ENCODE assay signal across 23 cellular contexts in the genomic region with DNA sequence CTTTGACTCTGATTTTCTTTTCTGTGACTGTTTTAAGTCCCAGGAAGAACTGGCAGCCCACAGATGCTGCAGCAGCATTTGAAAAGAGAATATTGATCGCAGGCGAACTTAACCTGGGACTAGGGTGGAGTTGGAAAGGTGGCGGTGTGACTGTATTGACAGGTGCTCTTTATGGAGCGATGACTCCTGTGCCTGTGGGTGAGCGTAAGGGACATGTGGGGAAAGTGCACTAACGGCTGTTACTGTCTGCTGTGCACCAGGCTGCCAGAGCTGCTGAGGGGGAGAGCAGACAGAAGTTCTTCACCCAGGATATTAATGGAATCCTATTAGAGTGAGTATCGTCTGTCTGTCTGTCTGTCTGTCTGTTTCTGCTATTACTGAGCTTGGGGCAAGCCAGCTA. TPM values are rescaled to one million over a fixed set of nuclear protein-coding genes. Genes with fewer than 3 reads are reported as not detected.
A peak's percentile ranks its signal among the peaks of the same experiment; 100 is the strongest.
DNase-seq lines count a peak whose midpoint lies in the region; ATAC-seq and TF ChIP-seq lines count a peak whose summit lies in the region.
"Had no signal": no experiment of that assay in that cellular context is flagged by ENCODE, and none has a peak within 500 bp of the region (broad histone marks: within the 10 kb centered on the region; RNA-seq: fewer than 3 reads in every experiment).

No MANE protein-coding gene starts in this region.

- intact Hi-C loops in left ventricle myocardium superior (cut with micrococcal nuclease): no loop called here
- intact Hi-C loops in ascending aorta (cut with DNase I): no loop called here

- POLR2A ChIA-PET in RWPE1 (lab: Yijun Ruan, JAX; ENCODE audit: low non-redundant PET): no interaction called here

- DNase-seq in NCI-H146 (lab: John Stamatoyannopoulos, UW): peak; percentile 28
- no peak for DNase-seq in NCI-H146 treated with DMSO at 0.1 percent for 48 hours (lab: John Stamatoyannopoulos, UW; ENCODE audit: unreplicated experiment)
- DNase-seq in NCI-H82 treated with DMSO at 0.1 percent for 48 hours (lab: John Stamatoyannopoulos, UW; ENCODE audit: unreplicated experiment): peak; percentile 25
- DNase-seq in left ventricle myocardium superior: no peak
- no peak for DNase-seq in progenitor cell of endocrine pancreas (ENCODE audit: low spot score, unreplicated experiment)
- DNase-seq in stimulated activated naive CD4-positive, alpha-beta T cell (lab: John Stamatoyannopoulos, UW): no peak
- DNase-seq in ascending aorta (ENCODE audit: low spot score in 2 of 2): no peak
- DNase-seq in RWPE1 (ENCODE audit: low spot score): no peak
- DNase-seq: activated CD4-positive, alpha-beta T cell treated with anti-CD3 and anti-CD28 coated beads, Interleukin-2, amount 10 ng/mL, durations not matched to agents 7 days and 5 days; activated naive CD4-positive, alpha-beta T cell treated with anti-CD3 and anti-CD28 coated beads, Interleukin-2, amount 10 ng/mL, durations not matched to agents 7 days and 5 days; activated T-cell treated with anti-CD3 and anti-CD28 coated beads, Interleukin-2, amount 50 U/mL, for 4 hours; colonic mucosa; effector memory CD8-positive, alpha-beta T cell; foreskin fibroblast; KBM-7; MG63; naive thymus-derived CD4-positive, alpha-beta T cell; NCI-H2081 treated with DMSO at 0.1 percent for 48 hours; NCI-H774; occipital lobe; stimulated activated CD4-positive, alpha-beta T cell treated with anti-CD3 and anti-CD28 coated beads, Interleukin-2, amount 100 ng/mL, for 24 hours had no signal

- peaks cover 22% of the 10 kb centered on the region for H3K36me3 Mint-ChIP-seq in progenitor cell of endocrine pancreas (ENCODE audit: insufficient read depth)

- no peaks in the 10 kb centered on the region for H3K9me3 ChIP-seq in ascending aorta
- H3K9me3 ChIP-seq: colonic mucosa, MG63 had no signal

- H3K27ac ChIP-seq in ascending aorta: no peak overlapping the region
- no peak overlapping the region for H3K27ac ChIP-seq in RWPE1
- H3K27ac ChIP-seq: 22Rv1, colonic mucosa, SK-N-MC had no signal

- H3K4me3 ChIP-seq in ascending aorta: no peak overlapping the region
- H3K4me3 ChIP-seq: colonic mucosa, MG63, SK-N-MC had no signal

- CTCF ChIA-PET in RWPE1 (lab: Yijun Ruan, JAX): no interaction called here

- peaks cover 23% of the 10 kb centered on the region for H3K4me1 Mint-ChIP-seq in progenitor cell of endocrine pancreas (ENCODE audit: low read depth)

- no peaks in the 10 kb centered on the region for H3K9me3 Mint-ChIP-seq in progenitor cell of endocrine pancreas (ENCODE audit: low read depth)
- H3K9me3 Mint-ChIP-seq: activated CD4-positive, alpha-beta T cell treated with anti-CD3 and anti-CD28 coated beads, Interleukin-2, amount 10 ng/mL, durations not matched to agents 7 days and 5 days; activated naive CD4-positive, alpha-beta T cell treated with anti-CD3 and anti-CD28 coated beads, Interleukin-2, amount 10 ng/mL, durations not matched to agents 7 days and 5 days; activated T-cell treated with anti-CD3 and anti-CD28 coated beads, Interleukin-2, amount 50 U/mL, for 4 hours; effector memory CD8-positive, alpha-beta T cell; naive thymus-derived CD4-positive, alpha-beta T cell had no signal

- H3K27me3 ChIP-seq in ascending aorta: no peaks in the 10 kb centered on the region
- H3K27me3 ChIP-seq: colonic mucosa, MG63 had no signal

- H3K27me3 Mint-ChIP-seq in progenitor cell of endocrine pancreas: no peaks in the 10 kb centered on the region
- H3K27me3 Mint-ChIP-seq: activated CD4-positive, alpha-beta T cell treated with anti-CD3 and anti-CD28 coated beads, Interleukin-2, amount 10 ng/mL, durations not matched to agents 7 days and 5 days; activated naive CD4-positive, alpha-beta T cell treated with anti-CD3 and anti-CD28 coated beads, Interleukin-2, amount 10 ng/mL, durations not matched to agents 7 days and 5 days; effector memory CD8-positive, alpha-beta T cell; naive thymus-derived CD4-positive, alpha-beta T cell had no signal

- peak overlapping the region; percentile 47 for H3K27ac Mint-ChIP-seq in progenitor cell of endocrine pancreas
- H3K27ac Mint-ChIP-seq: activated CD4-positive, alpha-beta T cell treated with anti-CD3 and anti-CD28 coated beads, Interleukin-2, amount 10 ng/mL, durations not matched to agents 7 days and 5 days had no signal

- TF ChIP-seq CTCF in progenitor cell of endocrine pancreas (IDR thresholded peaks at IDR 0.05; ENCODE audit: unreplicated experiment): no peak
- no peak for TF ChIP-seq CTCF in ascending aorta (IDR thresholded peaks at IDR 0.05)
- TF ChIP-seq CTCF in RWPE1 (conservative IDR thresholded peaks at IDR 0.05; ENCODE audit: low read depth): no peak

- peak; percentile 59 for ATAC-seq in left ventricle myocardium superior
- ATAC-seq: activated T-cell treated with anti-CD3 and anti-CD28 coated beads, Interleukin-2, amount 50 U/mL, for 4 hours; effector memory CD8-positive, alpha-beta T cell; naive thymus-derived CD4-positive, alpha-beta T cell had no signal

- no peak overlapping the region for H3K4me3 Mint-ChIP-seq in progenitor cell of endocrine pancreas (ENCODE audit: low read depth)
- H3K4me3 Mint-ChIP-seq: activated CD4-positive, alpha-beta T cell treated with anti-CD3 and anti-CD28 coated beads, Interleukin-2, amount 10 ng/mL, durations not matched to agents 7 days and 5 days; activated naive CD4-positive, alpha-beta T cell treated with anti-CD3 and anti-CD28 coated beads, Interleukin-2, amount 10 ng/mL, durations not matched to agents 7 days and 5 days; activated T-cell treated with anti-CD3 and anti-CD28 coated beads, Interleukin-2, amount 50 U/mL, for 4 hours; effector memory CD8-positive, alpha-beta T cell; naive thymus-derived CD4-positive, alpha-beta T cell had no signal

- H3K36me3 ChIP-seq in ascending aorta: peaks cover 34 to 37% of the 10 kb centered on the region in 2 donors

- no peaks in the 10 kb centered on the region for H3K4me1 ChIP-seq in ascending aorta
- H3K4me1 ChIP-seq: colonic mucosa had no signal

RNA-seq across cellular contexts. Expression of gene UBN1, which starts 21.3 kb away (rescaled TPM):
- 50.9 TPM for total RNA-seq in left ventricle myocardium superior
- total RNA-seq in progenitor cell of endocrine pancreas: 41.9 and 42.1 TPM in 2 replicates
- 31.8 TPM for total RNA-seq in ascending aorta

RNA-seq across cellular contexts. Expression of gene GLYR1, which starts 21.5 kb away (rescaled TPM):
- total RNA-seq in left ventricle myocardium superior (102 TPM), progenitor cell of endocrine pancreas (129 and 132 TPM in 2 replicates), ascending aorta (39.2 TPM)

Comparison
In these comparisons a context has a peak if more than half of its experiments do, and no peak if none do; other contexts are left out.
1. DNase-seq: peak in NCI-H146 (single experiment) and NCI-H82 treated with DMSO at 0.1 percent for 48 hours (single experiment); none in NCI-H146 treated with DMSO at 0.1 percent for 48 hours (single experiment), left ventricle myocardium superior (single experiment), progenitor cell of endocrine pancreas (single experiment), stimulated activated naive CD4-positive, alpha-beta T cell (0 of 6), ascending aorta (0 of 2) and RWPE1 (single experiment).